Comparison of ENCODE assay signal across 11 cellular contexts in genomic region chr2:101047075-101047766, GRCh38. TPM values are rescaled to one million over a fixed set of nuclear protein-coding genes. Genes with fewer than 3 reads are reported as not detected.
DNase-seq lines count a peak whose midpoint lies in the region; ATAC-seq, FAIRE-seq and TF ChIP-seq lines count a peak whose summit lies in the region.
"Had no signal": no experiment of that assay in that cellular context is flagged by ENCODE, and none has a peak within 500 bp of the region (broad histone marks: within the 10 kb centered on the region; RNA-seq: fewer than 3 reads in every experiment).

No MANE protein-coding gene starts in this region.

- no peaks in the 10 kb centered on the region for H4K20me1 ChIP-seq in HepG2 (ENCODE audit: insufficient read depth, low read length)

- TF ChIP-seq POLR2A in A549 (IDR thresholded peaks at IDR 0.05; ENCODE audit: low read length) (no peak), HepG2 (IDR thresholded peaks at IDR 0.05; ENCODE audit: insufficient read depth in 1 of 2, low read depth in 2 of 2, low read length in 2 of 2) (no peak)

- TF ChIP-seq CTCF in A549 (IDR thresholded peaks at IDR 0.05) = no peak
- no peak for TF ChIP-seq CTCF in HepG2 (CRISPR knock-in tag; IDR thresholded peaks at IDR 0.05)
- TF ChIP-seq CTCF in tibial artery (IDR thresholded peaks at IDR 0.05) = no peak

- DNase-seq in A549 (ENCODE audit: low read depth in 1 of 2, low spot score in 1 of 2) (peak; percentile 36 to 42), MG63 (peak; percentile 18), cerebellum (ENCODE audit: low spot score) (peak; percentile 15), HepG2 (ENCODE audit: low spot score) (no peak), COR-L47 (lab: John Stamatoyannopoulos, UW) (no peak), AML-193 (lab: John Stamatoyannopoulos, UW) (no peak), tibial artery (no peak)
- DNase-seq: foreskin fibroblast, HCEC 1CT had no signal

- 66% methylated on average over 8 of the region's 12 CpGs for WGBS in A549 (ENCODE audit: missing lambda C conversion rate)
- WGBS in HepG2 (ENCODE audit: low lambda C conversion rate) = 98% methylated on average over 12 of the region's 12 CpGs

- H3K79me2 ChIP-seq in HepG2 (ENCODE audit: insufficient read depth, low read length) = peaks cover 3% of the 10 kb centered on the region

- H2AFZ ChIP-seq in HepG2 (ENCODE audit: low read length) = no peak overlapping the region

- H3K4me2 ChIP-seq in A549 = peak overlapping the region; percentile 35
- no peak overlapping the region for H3K4me2 ChIP-seq in HepG2 (ENCODE audit: low read depth, low read length)

- H3K4me1 ChIP-seq in A549 (peaks cover 16% of the 10 kb centered on the region), HepG2 (ENCODE audit: insufficient read depth, low read length) (peaks cover 16% of the 10 kb centered on the region), tibial artery (peaks cover 0 to 10% (median 4%) of the 10 kb centered on the region in 4 donors)

- BruUV-seq in HepG2 (replicated peaks; lab: Mats Ljungman, UMichigan) = no TSS peak

- H3K27me3 ChIP-seq in MG63 = no peaks in the 10 kb centered on the region
- no peaks in the 10 kb centered on the region for H3K27me3 ChIP-seq in HepG2 (ENCODE audit: control insufficient read depth in 1 of 2, insufficient read depth in 2 of 2, low read length in 2 of 2)
- no peaks in the 10 kb centered on the region for H3K27me3 ChIP-seq in tibial artery
- H3K27me3 ChIP-seq: cardiac muscle cell had no signal

- H3K9me3 ChIP-seq in A549 = no peaks in the 10 kb centered on the region
- H3K9me3 ChIP-seq in MG63 = no peaks in the 10 kb centered on the region
- H3K9me3 ChIP-seq in HepG2 (ENCODE audit: low read length) = no peaks in the 10 kb centered on the region
- H3K9me3 ChIP-seq in tibial artery = no peaks in the 10 kb centered on the region

- H3K36me3 ChIP-seq in MG63 = peaks cover 39% of the 10 kb centered on the region
- H3K36me3 ChIP-seq in HepG2 (replicated peaks in 1 of 2; ENCODE audit: control insufficient read depth in 1 of 2, insufficient read depth in 2 of 2, low read length in 2 of 2) = peaks cover 20 to 73% of the 10 kb centered on the region in 2 experiments
- peaks cover 23 to 34% (median 27%) of the 10 kb centered on the region in 3 donors for H3K36me3 ChIP-seq in tibial artery

- no peak for TF ChIP-seq RAD21 in A549 (conservative IDR thresholded peaks at IDR 0.05 in 1 of 2, IDR thresholded peaks at IDR 0.05 in 1 of 2)
- no peak for TF ChIP-seq RAD21 in HepG2 (CRISPR knock-in tag; IDR thresholded peaks at IDR 0.05)

- FAIRE-seq in A549 (lab: Jason Lieb, UNC) (no peak), HepG2 (lab: Jason Lieb, UNC) (no peak)

- in situ Hi-C loops in HepG2 (cut with HindIII; ENCODE audit: extremely low pct_ligation_motif_present, low pct_unique_long_range_greater_than_20kb) = no loop called here

- H3K4me3 ChIP-seq in A549 (no peak overlapping the region), MG63 (no peak overlapping the region), HepG2 (replicated peaks in 1 of 3; ENCODE audit: insufficient read depth in 1 of 3, low read depth in 2 of 3, low read length in 3 of 3) (no peak overlapping the region), tibial artery (no peak overlapping the region)
- H3K4me3 ChIP-seq: cardiac muscle cell had no signal

- CTCF ChIA-PET in A549 (lab: Yijun Ruan, JAX) (interaction anchor here (0.9 to 8.6 kb wide), 6 partner anchors 10 to 106 kb away, joined by 3 to 69 read pairs (median 4); partner anchors contain the start of gene TBC1D8), HepG2 (lab: Yijun Ruan, JAX; ENCODE audit: low intra/inter-chr PET ratio, low total read pairs) (no interaction called here)

- H3K9ac ChIP-seq in HepG2 (ENCODE audit: insufficient read depth, low read depth, low read length) = no peak overlapping the region

- H3K27ac ChIP-seq in A549 (peak overlapping the region; percentile 27 to 69; a peak in 4 of 6 replicates), HepG2 (ENCODE audit: extremely low read length, insufficient read depth, low read length) (no peak overlapping the region), tibial artery (no peak overlapping the region)
- H3K27ac ChIP-seq: cardiac muscle cell had no signal

- POLR2A ChIA-PET in A549 (lab: Yijun Ruan, JAX) = no interaction called here
- POLR2A ChIA-PET in HepG2 (lab: Yijun Ruan, JAX) = interaction anchor here (1.5 kb wide), 1 partner anchor 18 kb away, joined by 3 read pairs; no protein-coding TSS in a partner anchor

- ATAC-seq in A549 (peak; percentile 62; a peak in 5 of 6 replicates), HepG2 (no peak; the same call in 2 of the 3 replicates), HG02852 (IDR thresholded peaks at IDR 0.05; ENCODE audit: unreplicated experiment) (no peak)

- TF ChIP-seq EP300 in A549 (IDR thresholded peaks at IDR 0.05) (no peak), HepG2 (IDR thresholded peaks at IDR 0.05; ENCODE audit: low read depth in 2 of 2, low read length in 2 of 2) (no peak), HepG2 (CRISPR knock-in tag; IDR thresholded peaks at IDR 0.05; ENCODE audit: borderline replicate concordance) (no peak)

- intact Hi-C loops in HepG2 (cut with micrococcal nuclease; ENCODE audit: unreplicated experiment) = no loop called here
- intact Hi-C loops in tibial artery (cut with DNase I; ENCODE audit: low total_unique reads) = no loop called here

TF ChIP-seq in A549, 52 proteins besides CTCF, POLR2A, EP300 and RAD21:
- no peak for TF ChIP-seq RNF2 (IDR thresholded peaks at IDR 0.05; ENCODE audit: borderline replicate concordance, low read depth)

TF ChIP-seq in HepG2, 621 proteins besides CTCF, POLR2A, EP300 and RAD21:
- no peak for TF ChIP-seq USF2 (IDR thresholded peaks at IDR 0.05; ENCODE audit: low read depth, low read length)
- TF ChIP-seq USF2 (CRISPR knock-in tag; IDR thresholded peaks at IDR 0.05; ENCODE audit: borderline replicate concordance) = no peak
- TF ChIP-seq CHD4 (IDR thresholded peaks at IDR 0.05; ENCODE audit: borderline replicate concordance, low read length) = no peak
- TF ChIP-seq AGO2 (optimal IDR thresholded peaks at IDR 0.05; ENCODE audit: low read depth, low read length) = peak; percentile 22
TF ChIP-seq in HepG2: peak in this region for 1.

RNA-seq across cellular contexts. Expression of gene RPL31, which starts 45.1 kb away (rescaled TPM):
- polyA plus RNA-seq in A549 (2011; rRNA removed) (2,064 and 3,103 TPM in 2 replicates), A549 (2017; fragmentation: RNase III; extraction: RNeasy Plus Mini Kit Qiagen cat#74134 plus additional on column Dnase treatment) (1,803 to 1,931 TPM (median 1,812 TPM) in 3 replicates), HepG2 (2011; rRNA removed) (3,582 and 3,614 TPM in 2 replicates)
- 1,918 and 2,613 TPM in 2 replicates for polyA plus RNA-seq in A549 (2012; cell fraction: cytosol; rRNA removed)
- 404 and 505 TPM in 2 replicates for polyA plus RNA-seq in A549 (2012; cell fraction: nucleus; rRNA removed)
- 256 and 361 TPM in 2 replicates for polyA minus RNA-seq in A549 (2011; rRNA and poly(A)+ RNA removed)
- total RNA-seq in MG63 (2014; rRNA removed; shearing (Covaris generic); ENCODE audit: low replicate concordance) = 544 and 1,616 TPM in 2 replicates
- total RNA-seq in cerebellum (510 TPM), HepG2 (2016; rRNA removed; fragmentation: Illumina TruSeq; extraction: Trizol) (3,331 and 4,246 TPM in 2 replicates)
- total RNA-seq in HepG2 (2016; cell fraction: cytosol; rRNA removed; fragmentation: Illumina TruSeq; extraction: Trizol; ENCODE audit: low read depth) = 5,225 and 5,854 TPM in 2 replicates
- 3,362 and 4,378 TPM in 2 replicates for total RNA-seq in HepG2 (2016; cell fraction: insoluble cytoplasmic fraction; rRNA removed; fragmentation: Illumina TruSeq; extraction: Trizol)
- 8,556 and 9,092 TPM in 2 replicates for total RNA-seq in HepG2 (2016; cell fraction: membrane; rRNA removed; fragmentation: Illumina TruSeq; extraction: Trizol)
- total RNA-seq in HepG2 (2016; cell fraction: nucleus; rRNA removed; fragmentation: Illumina TruSeq; extraction: Trizol) = 1,122 and 1,268 TPM in 2 replicates
- 3,176 and 4,386 TPM in 2 replicates for polyA plus RNA-seq in HepG2 (2011; cell fraction: cytosol; rRNA removed)
- 741 and 878 TPM in 2 replicates for polyA plus RNA-seq in HepG2 (2011; cell fraction: nucleus; rRNA removed)
- polyA plus RNA-seq in HepG2 (2012) = 8,552 and 9,844 TPM in 2 replicates
- 7,218 and 7,614 TPM in 2 replicates for polyA plus RNA-seq in HepG2 (2016; cell fraction: cytosol; fragmentation: Illumina TruSeq; extraction: Trizol; ENCODE audit: low read depth)
- polyA plus RNA-seq in HepG2 (2016; cell fraction: insoluble cytoplasmic fraction; fragmentation: Illumina TruSeq; extraction: Trizol; ENCODE audit: low read depth) = 4,222 and 4,697 TPM in 2 replicates
- 8,348 and 8,377 TPM in 2 replicates for polyA plus RNA-seq in HepG2 (2016; cell fraction: membrane; fragmentation: Illumina TruSeq; extraction: Trizol; ENCODE audit: low read depth)
- 2,101 and 2,110 TPM in 2 replicates for polyA plus RNA-seq in HepG2 (2016; cell fraction: nucleus; fragmentation: Illumina TruSeq; extraction: Trizol; ENCODE audit: insufficient read depth, low read depth)
- 234 and 364 TPM in 2 replicates for polyA minus RNA-seq in HepG2 (2011; rRNA and poly(A)+ RNA removed; ENCODE audit: low replicate concordance)
- polyA minus RNA-seq in HepG2 (2011; cell fraction: cytosol; rRNA and poly(A)+ RNA removed) = 317 and 452 TPM in 2 replicates
- polyA minus RNA-seq in HepG2 (2011; cell fraction: nucleus; rRNA and poly(A)+ RNA removed) = 241 and 344 TPM in 2 replicates

Comparison
In these comparisons a context has a peak if more than half of its experiments do, and no peak if none do; other contexts are left out.
1. ATAC-seq: peak in A549 (2 of 2); none in HepG2 (single experiment) and HG02852 (single experiment).
2. DNase-seq: peak in A549 (2 of 2), MG63 (single experiment) and cerebellum (single experiment); none in HepG2 (single experiment), COR-L47 (single experiment), AML-193 (0 of 2) and tibial artery (0 of 2).
3. H3K27ac ChIP-seq: peak in A549 (2 of 2); none in HepG2 (single experiment) and tibial artery (0 of 2).